Comparison of ENCODE assay signal across 25 cellular contexts in the genomic region with DNA sequence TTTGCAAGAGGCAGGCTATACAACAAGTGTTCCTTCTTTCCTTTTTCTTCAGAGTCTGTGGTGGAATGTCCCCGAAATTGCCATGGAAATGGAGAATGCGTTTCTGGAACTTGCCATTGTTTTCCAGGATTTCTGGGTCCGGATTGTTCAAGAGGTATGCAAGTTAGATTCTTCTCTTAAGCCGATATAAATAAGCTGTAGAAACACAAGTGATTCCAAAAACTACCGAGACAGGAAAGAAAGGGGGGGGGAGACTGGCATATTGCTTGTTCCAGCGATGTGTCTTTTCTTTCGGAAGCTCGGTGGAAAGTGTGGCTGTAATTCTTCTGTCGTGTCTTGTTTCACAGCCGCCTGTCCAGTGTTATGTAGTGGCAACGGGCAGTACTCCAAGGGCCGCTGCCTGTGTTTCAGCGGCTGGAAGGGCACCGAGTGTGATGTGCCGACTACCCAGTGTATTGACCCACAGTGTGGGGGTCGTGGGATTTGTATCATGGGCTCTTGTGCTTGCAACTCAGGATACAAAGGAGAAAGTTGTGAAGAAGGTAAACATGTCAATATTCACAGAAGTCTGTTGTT.
A peak's percentile ranks its signal among the peaks of the same experiment; 100 is the strongest.
DNase-seq lines count a peak whose midpoint lies in the region; ATAC-seq, FAIRE-seq and TF ChIP-seq lines count a peak whose summit lies in the region.
"Had no signal": no experiment of that assay in that cellular context is flagged by ENCODE, and none has a peak within 500 bp of the region (broad histone marks: within the 10 kb centered on the region; RNA-seq: fewer than 3 reads in every experiment).

No MANE protein-coding gene starts in this region.

- peaks cover 10% of the 10 kb centered on the region for H3K36me3 Mint-ChIP-seq in endodermal cell (ENCODE audit: low read depth)
- H3K36me3 Mint-ChIP-seq: natural killer cell treated with Interleukin-12 subunit alpha and Interleukin-12 subunit beta and Interleukin-15 and Interleukin-18, amount 100 ng/mL, for 72 hours; stimulated activated effector memory CD8-positive, alpha-beta T cell treated with anti-CD3 and anti-CD28 coated beads, Interleukin-12 subunit alpha, Interleukin-12 subunit beta, amount 100 ng/mL, for 72 hours had no signal

- no peak overlapping the region for H3K18ac ChIP-seq in IMR-90 (ENCODE audit: low read depth, low read length)

- intact Hi-C loops in IMR-90 (cut with micrococcal nuclease): no loop called here
- intact Hi-C loops in kidney (cut with DNase I): no loop called here

- no peaks in the 10 kb centered on the region for H3K27me3 ChIP-seq in IMR-90 (ENCODE audit: control insufficient read depth, insufficient read depth, low read length)
- H3K27me3 ChIP-seq in endodermal cell (ENCODE audit: control insufficient read depth, insufficient read depth, low read length, poor library complexity, severe bottlenecking): no peaks in the 10 kb centered on the region

- TF ChIP-seq CTCF in IMR-90 (conservative IDR thresholded peaks at IDR 0.05; ENCODE audit: low read depth, low read length) (no peak), endodermal cell (conservative IDR thresholded peaks at IDR 0.05) (no peak), kidney (IDR thresholded peaks at IDR 0.05; ENCODE audit: borderline replicate concordance, extremely low read depth, insufficient read depth) (no peak)

- no peak overlapping the region for H3K4ac ChIP-seq in IMR-90 (ENCODE audit: low read depth, low read length)

- H2AK9ac ChIP-seq in IMR-90 (replicated peaks; ENCODE audit: low read depth, low read length, poor library complexity): no peak overlapping the region

- H4K20me1 ChIP-seq in IMR-90 (ENCODE audit: insufficient read depth, low read length): no peaks in the 10 kb centered on the region

- H3K9me3 Mint-ChIP-seq in endodermal cell: no peaks in the 10 kb centered on the region
- H3K9me3 Mint-ChIP-seq: activated B cell treated with CpG ODN at 0.5 μM for 24 hours; activated CD4-positive, alpha-beta memory T cell treated with anti-CD3 and anti-CD28 coated beads, Interleukin-2, amount 10 ng/mL, durations not matched to agents 7 days and 5 days; activated naive CD4-positive, alpha-beta T cell treated with anti-CD3 and anti-CD28 coated beads for 36 hours; natural killer cell treated with Interleukin-12 subunit alpha and Interleukin-12 subunit beta and Interleukin-15 and Interleukin-18, amount 100 ng/mL, for 72 hours; stimulated activated effector memory CD8-positive, alpha-beta T cell treated with anti-CD3 and anti-CD28 coated beads, Interleukin-12 subunit alpha, Interleukin-12 subunit beta, amount 100 ng/mL, for 72 hours had no signal

- H2AK5ac ChIP-seq in IMR-90 (ENCODE audit: low read depth, low read length): no peak overlapping the region

- H3K4me3 Mint-ChIP-seq in endodermal cell: no peak overlapping the region
- H3K4me3 Mint-ChIP-seq: activated B cell treated with CpG ODN at 0.5 μM for 24 hours; activated CD4-positive, alpha-beta memory T cell treated with anti-CD3 and anti-CD28 coated beads, Interleukin-2, amount 10 ng/mL, durations not matched to agents 7 days and 5 days; activated naive CD4-positive, alpha-beta T cell treated with anti-CD3 and anti-CD28 coated beads for 36 hours; natural killer cell treated with Interleukin-12 subunit alpha and Interleukin-12 subunit beta and Interleukin-15 and Interleukin-18, amount 100 ng/mL, for 72 hours; stimulated activated effector memory CD8-positive, alpha-beta T cell treated with anti-CD3 and anti-CD28 coated beads, Interleukin-12 subunit alpha, Interleukin-12 subunit beta, amount 100 ng/mL, for 72 hours had no signal

- no peak overlapping the region for H3K23ac ChIP-seq in IMR-90 (ENCODE audit: low read depth, low read length)

- peaks cover 3% of the 10 kb centered on the region; the same call in 1 of the 2 replicates for H3K9me1 ChIP-seq in IMR-90 (ENCODE audit: insufficient read depth, low read length)

- H3K9ac ChIP-seq in IMR-90 (ENCODE audit: low read depth, low read length) (no peak overlapping the region), endodermal cell (ENCODE audit: extremely low read depth, low read length, poor library complexity, severe bottlenecking) (no peak overlapping the region), kidney (ENCODE audit: low read length in 2 of 2) (no peak overlapping the region)

- no peak overlapping the region for H2BK5ac ChIP-seq in IMR-90 (ENCODE audit: low read depth, low read length, poor library complexity, severe bottlenecking)

- in situ Hi-C loops in IMR-90 (cut with MboI; ENCODE audit: low sequenced_read_pairs): no loop called here

- BruUV-seq in IMR-90 (replicated peaks; lab: Mats Ljungman, UMichigan): no TSS peak

- H3K36me3 ChIP-seq in IMR-90 (ENCODE audit: control insufficient read depth, insufficient read depth, low read length): no peaks in the 10 kb centered on the region
- H3K36me3 ChIP-seq in endodermal cell (ENCODE audit: control insufficient read depth, insufficient read depth, low read length): peaks cover 14% of the 10 kb centered on the region
- no peaks in the 10 kb centered on the region for H3K36me3 ChIP-seq in kidney (ENCODE audit: control insufficient read depth in 1 of 2, insufficient read depth in 2 of 2, low read length in 2 of 2)
- H3K36me3 ChIP-seq: prostate gland had no signal

- ATAC-seq in IMR-90 (ENCODE audit: low read depth): no peak
- ATAC-seq in GM19455 (IDR thresholded peaks at IDR 0.05; ENCODE audit: unreplicated experiment): no peak
- ATAC-seq: HCT116; natural killer cell treated with Interleukin-12 subunit alpha and Interleukin-12 subunit beta and Interleukin-15 and Interleukin-18, amount 100 ng/mL, for 72 hours; Panc1; stimulated activated effector memory CD8-positive, alpha-beta T cell treated with anti-CD3 and anti-CD28 coated beads, Interleukin-12 subunit alpha, Interleukin-12 subunit beta, amount 100 ng/mL, for 72 hours had no signal

- FAIRE-seq in kidney (lab: Jason Lieb, UNC): no peak
- FAIRE-seq: GM18507, keratinocyte had no signal

- no peak overlapping the region for H4K91ac ChIP-seq in IMR-90 (ENCODE audit: insufficient read depth, low read depth, low read length)

- H3K4me2 ChIP-seq in IMR-90 (ENCODE audit: low read depth, low read length): no peak overlapping the region

- no peak for TF ChIP-seq POLR2A in IMR-90 (IDR thresholded peaks at IDR 0.05; ENCODE audit: low read depth, low read length)

- H3K4me1 ChIP-seq in IMR-90 (ENCODE audit: control insufficient read depth, insufficient read depth, low read length): peaks cover 4% of the 10 kb centered on the region
- H3K4me1 ChIP-seq in endodermal cell (ENCODE audit: control insufficient read depth, insufficient read depth, low read length): no peaks in the 10 kb centered on the region
- H3K4me1 ChIP-seq in kidney (ENCODE audit: control insufficient read depth in 1 of 2, insufficient read depth in 1 of 2, low read depth in 1 of 2, low read length in 2 of 2): no peaks in the 10 kb centered on the region
- H3K4me1 ChIP-seq: prostate gland had no signal

- no peak overlapping the region for H2BK120ac ChIP-seq in IMR-90 (ENCODE audit: low read depth, low read length)

- no peak overlapping the region for H4K5ac ChIP-seq in IMR-90 (ENCODE audit: low read depth, low read length)

- DNase-seq in IMR-90 (no peak), endodermal cell (no peak), kidney (peak; percentile 57), retina (peak; percentile 12), NCI-H2107 treated with DMSO at 0.1 percent for 48 hours (lab: John Stamatoyannopoulos, UW; ENCODE audit: unreplicated experiment) (no peak), NCI-H446 (lab: John Stamatoyannopoulos, UW) (no peak), NCI-H2029 treated with DMSO at 0.1 percent for 48 hours (lab: John Stamatoyannopoulos, UW) (no peak)
- DNase-seq: activated B cell treated with CpG ODN at 0.5 μM for 24 hours; activated CD4-positive, alpha-beta memory T cell treated with anti-CD3 and anti-CD28 coated beads, Interleukin-2, amount 10 ng/mL, durations not matched to agents 7 days and 5 days; activated naive CD4-positive, alpha-beta T cell treated with anti-CD3 and anti-CD28 coated beads for 36 hours; activated T-cell treated with anti-CD3 and anti-CD28 coated beads, Interleukin-2, amount 50 U/mL, for 1 hour; Karpas-422; NCI-H1048; NCI-H2029; stimulated activated CD4-positive, alpha-beta T cell treated with anti-CD3 and anti-CD28 coated beads, Interleukin-15, amount 100 ng/mL, for 24 hours had no signal

- H3K27ac Mint-ChIP-seq in endodermal cell: no peak overlapping the region
- H3K27ac Mint-ChIP-seq: activated B cell treated with CpG ODN at 0.5 μM for 24 hours; activated CD4-positive, alpha-beta memory T cell treated with anti-CD3 and anti-CD28 coated beads, Interleukin-2, amount 10 ng/mL, durations not matched to agents 7 days and 5 days; activated naive CD4-positive, alpha-beta T cell treated with anti-CD3 and anti-CD28 coated beads for 36 hours; natural killer cell treated with Interleukin-12 subunit alpha and Interleukin-12 subunit beta and Interleukin-15 and Interleukin-18, amount 100 ng/mL, for 72 hours; stimulated activated effector memory CD8-positive, alpha-beta T cell treated with anti-CD3 and anti-CD28 coated beads, Interleukin-12 subunit alpha, Interleukin-12 subunit beta, amount 100 ng/mL, for 72 hours had no signal

- H3K56ac ChIP-seq in IMR-90 (ENCODE audit: extremely low read depth, insufficient read depth, low read length): no peak overlapping the region

- no peak overlapping the region for H3K27ac ChIP-seq in IMR-90 (ENCODE audit: insufficient read depth, low read length)
- H3K27ac ChIP-seq in endodermal cell (ENCODE audit: low read depth, low read length): peak overlapping the region; percentile 83
- no peak overlapping the region for H3K27ac ChIP-seq in kidney (ENCODE audit: low read depth in 2 of 2, low read length in 2 of 2)
- H3K27ac ChIP-seq: C4-2B, prostate gland, SK-N-MC had no signal

- CTCF ChIA-PET in IMR-90 (lab: Yijun Ruan, JAX): no interaction called here

- 68% methylated on average over 7 of the region's 16 CpGs; no CpG with 5 or more reads in 1 of the 2 experiments for WGBS in IMR-90 (ENCODE audit: extremely low coverage in 2 of 2, insufficient read length in 1 of 2), 2 experiments
- WGBS in endodermal cell (ENCODE audit: insufficient coverage in 1 of 2, insufficient read length in 1 of 2), 2 experiments: 84 to 91% methylated on average over 8 to 16 of the region's 16 CpGs

- no peak overlapping the region for H2BK20ac ChIP-seq in IMR-90 (ENCODE audit: low read depth, low read length)

- no peak for TF ChIP-seq RAD21 in IMR-90 (IDR thresholded peaks at IDR 0.05; ENCODE audit: low read length)

- H3K9me3 ChIP-seq in IMR-90 (ENCODE audit: control insufficient read depth, insufficient read depth, low read length) (no peaks in the 10 kb centered on the region), endodermal cell (ENCODE audit: control insufficient read depth, low read length) (no peaks in the 10 kb centered on the region), kidney (ENCODE audit: control insufficient read depth in 1 of 2, low read length in 2 of 2) (no peaks in the 10 kb centered on the region)
- H3K9me3 ChIP-seq: prostate gland had no signal

- peak overlapping the region; percentile 34 for H2AFZ ChIP-seq in IMR-90 (replicated peaks; ENCODE audit: low read length, poor library complexity)

- H3K4me1 Mint-ChIP-seq in endodermal cell: peaks cover 9% of the 10 kb centered on the region
- H3K4me1 Mint-ChIP-seq: activated B cell treated with CpG ODN at 0.5 μM for 24 hours; activated CD4-positive, alpha-beta memory T cell treated with anti-CD3 and anti-CD28 coated beads, Interleukin-2, amount 10 ng/mL, durations not matched to agents 7 days and 5 days; stimulated activated effector memory CD8-positive, alpha-beta T cell treated with anti-CD3 and anti-CD28 coated beads, Interleukin-12 subunit alpha, Interleukin-12 subunit beta, amount 100 ng/mL, for 72 hours had no signal

- H3K79me1 ChIP-seq in IMR-90 (ENCODE audit: low read depth in 1 of 2, low read length in 2 of 2): peaks cover 0 to 3% of the 10 kb centered on the region in 2 experiments; a peak in 1 of 4 replicates

- no peak overlapping the region for H4K8ac ChIP-seq in IMR-90 (ENCODE audit: low read depth in 2 of 2, low read length in 2 of 2)

- H2BK15ac ChIP-seq in IMR-90 (ENCODE audit: low read depth, low read length): no peak overlapping the region

- H3K27me3 Mint-ChIP-seq in endodermal cell (ENCODE audit: insufficient read depth): no peaks in the 10 kb centered on the region

- no peak overlapping the region for H3K14ac ChIP-seq in IMR-90 (replicated peaks; ENCODE audit: low read depth, low read length)

- POLR2A ChIA-PET in IMR-90 (lab: Charles Lee; ENCODE audit: unreplicated experiment): no interaction called here

- dilution Hi-C loops in IMR-90 (cut with HindIII; ENCODE audit: low sequenced_read_pairs, unreplicated experiment): no loop called here

- H3K4me3 ChIP-seq in IMR-90 (ENCODE audit: insufficient read depth, low read depth, low read length) (no peak overlapping the region), endodermal cell (ENCODE audit: low read length) (no peak overlapping the region), kidney (ENCODE audit: low read length in 2 of 2) (no peak overlapping the region)
- H3K4me3 ChIP-seq: prostate gland, SK-N-MC had no signal

Comparison
In these comparisons a context has a peak if more than half of its experiments do, and no peak if none do; other contexts are left out.
1. DNase-seq: peak in kidney (single experiment) and retina (single experiment); none in IMR-90 (single experiment), endodermal cell (single experiment), NCI-H2107 treated with DMSO at 0.1 percent for 48 hours (single experiment), NCI-H446 (0 of 2) and NCI-H2029 treated with DMSO at 0.1 percent for 48 hours (single experiment).